Comparison of ENCODE assay signal across 8 cellular contexts in the genomic region with DNA sequence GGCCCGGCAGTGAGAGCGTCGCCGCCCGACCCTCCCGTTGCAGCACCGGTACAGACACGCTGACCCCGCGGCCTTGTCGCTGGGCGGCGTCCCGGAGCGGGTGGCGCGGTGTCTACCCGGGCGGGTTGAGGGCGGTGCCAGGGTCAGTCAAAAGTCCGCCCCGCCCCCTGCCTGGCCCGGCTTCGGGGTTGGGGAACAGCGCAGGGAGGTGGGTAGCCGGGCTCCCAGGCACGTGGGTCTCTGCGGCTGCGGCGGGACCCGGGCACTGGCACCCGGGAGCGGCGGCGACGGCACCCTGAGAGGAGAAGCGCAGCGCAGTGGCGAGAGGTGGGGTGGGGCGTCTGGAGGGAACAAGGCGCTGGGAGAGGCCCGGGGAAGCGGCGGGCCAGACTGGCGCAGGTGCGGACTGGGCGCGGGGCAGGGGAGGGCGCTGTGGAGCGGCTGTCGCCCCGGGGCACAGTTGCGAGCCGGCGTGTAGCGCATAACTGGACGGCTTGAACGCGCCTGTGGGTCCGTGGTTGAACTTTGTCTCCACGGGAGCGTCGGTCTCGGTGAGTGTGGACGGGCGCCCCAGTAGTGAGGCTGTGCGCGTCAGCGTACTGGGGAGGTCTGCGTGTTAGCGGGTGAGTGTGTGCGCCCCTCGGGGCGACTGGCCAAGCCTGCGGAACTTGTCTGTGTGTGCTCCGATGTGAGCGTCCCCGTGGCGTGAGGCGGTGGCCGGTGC. TPM values are rescaled to one million over a fixed set of nuclear protein-coding genes. Genes with fewer than 3 reads are reported as not detected.
DNase-seq lines count a peak whose midpoint lies in the region; ATAC-seq and TF ChIP-seq lines count a peak whose summit lies in the region.

A gene (plus strand): TSS at position 176 of the 724 bp plus-strand sequence. CDS start 15,879 bp downstream, outside the sequence.

- H3K9me3 Mint-ChIP-seq in activated CD4-positive, alpha-beta T cell treated with anti-CD3 and anti-CD28 coated beads for 36 hours (ENCODE audit: low read depth), result no peaks in the 10 kb centered on the region
- no peaks in the 10 kb centered on the region for H3K9me3 Mint-ChIP-seq in activated naive CD4-positive, alpha-beta T cell treated with anti-CD3 and anti-CD28 coated beads, Interleukin-2, amount 10 ng/mL, durations not matched to agents 7 days and 5 days
- no peaks in the 10 kb centered on the region for H3K9me3 Mint-ChIP-seq in progenitor cell of endocrine pancreas (ENCODE audit: low read depth)

- TF ChIP-seq CTCF in left ventricle myocardium inferior (IDR thresholded peaks at IDR 0.05; ENCODE audit: borderline replicate concordance) (peak; percentile 68), progenitor cell of endocrine pancreas (IDR thresholded peaks at IDR 0.05; ENCODE audit: unreplicated experiment) (peak; percentile 73)

- peaks cover 5% of the 10 kb centered on the region for H3K4me1 Mint-ChIP-seq in activated CD4-positive, alpha-beta T cell treated with anti-CD3 and anti-CD28 coated beads for 36 hours
- peaks cover 6% of the 10 kb centered on the region for H3K4me1 Mint-ChIP-seq in activated naive CD4-positive, alpha-beta T cell treated with anti-CD3 and anti-CD28 coated beads, Interleukin-2, amount 10 ng/mL, durations not matched to agents 7 days and 5 days
- peaks cover 11% of the 10 kb centered on the region for H3K4me1 Mint-ChIP-seq in progenitor cell of endocrine pancreas (ENCODE audit: low read depth)

- H3K4me3 Mint-ChIP-seq in activated CD4-positive, alpha-beta T cell treated with anti-CD3 and anti-CD28 coated beads for 36 hours, result peak within 1 kb of the TSS; percentile 42
- H3K4me3 Mint-ChIP-seq in activated naive CD4-positive, alpha-beta T cell treated with anti-CD3 and anti-CD28 coated beads, Interleukin-2, amount 10 ng/mL, durations not matched to agents 7 days and 5 days, result peak within 1 kb of the TSS; percentile 41
- peak within 1 kb of the TSS; percentile 72 for H3K4me3 Mint-ChIP-seq in progenitor cell of endocrine pancreas (ENCODE audit: low read depth)

- no peaks in the 10 kb centered on the region for H3K9me3 ChIP-seq in left ventricle myocardium inferior (replicated peaks)

- peaks cover 21% of the 10 kb centered on the region for H3K27me3 Mint-ChIP-seq in activated CD4-positive, alpha-beta T cell treated with anti-CD3 and anti-CD28 coated beads for 36 hours
- peaks cover 76% of the 10 kb centered on the region for H3K27me3 Mint-ChIP-seq in activated naive CD4-positive, alpha-beta T cell treated with anti-CD3 and anti-CD28 coated beads, Interleukin-2, amount 10 ng/mL, durations not matched to agents 7 days and 5 days
- peaks cover 53% of the 10 kb centered on the region for H3K27me3 Mint-ChIP-seq in progenitor cell of endocrine pancreas

- no peaks in the 10 kb centered on the region for H3K36me3 Mint-ChIP-seq in activated CD4-positive, alpha-beta T cell treated with anti-CD3 and anti-CD28 coated beads for 36 hours (ENCODE audit: low read depth)
- H3K36me3 Mint-ChIP-seq in activated naive CD4-positive, alpha-beta T cell treated with anti-CD3 and anti-CD28 coated beads, Interleukin-2, amount 10 ng/mL, durations not matched to agents 7 days and 5 days, result no peaks in the 10 kb centered on the region
- no peaks in the 10 kb centered on the region for H3K36me3 Mint-ChIP-seq in progenitor cell of endocrine pancreas (ENCODE audit: insufficient read depth)

- intact Hi-C loops in activated CD4-positive, alpha-beta T cell treated with anti-CD3 and anti-CD28 coated beads for 36 hours (cut with DNase I, micrococcal nuclease), result no loop called here
- intact Hi-C loops in left ventricle myocardium inferior (cut with micrococcal nuclease), result no loop called here

- peak; percentile 95 for ATAC-seq in activated CD4-positive, alpha-beta T cell treated with anti-CD3 and anti-CD28 coated beads for 36 hours
- ATAC-seq in HG02678 (IDR thresholded peaks at IDR 0.05; ENCODE audit: unreplicated experiment), result no peak

- no peaks in the 10 kb centered on the region for H3K36me3 ChIP-seq in left ventricle myocardium inferior

- no peaks in the 10 kb centered on the region for H3K27me3 ChIP-seq in left ventricle myocardium inferior (ENCODE audit: low read depth)

- DNase-seq in activated CD4-positive, alpha-beta T cell treated with anti-CD3 and anti-CD28 coated beads for 36 hours, result peak; percentile 71
- no peak for DNase-seq in activated CD4-positive, alpha-beta T cell treated with anti-CD3 and anti-CD28 coated beads for 1 hour
- DNase-seq in NCI-H510A treated with DMSO at 0.1 percent for 48 hours (lab: John Stamatoyannopoulos, UW), result peak; percentile 77
- peak; percentile 59 for DNase-seq in activated naive CD4-positive, alpha-beta T cell treated with anti-CD3 and anti-CD28 coated beads, Interleukin-2, amount 10 ng/mL, durations not matched to agents 7 days and 5 days
- peak; percentile 88 for DNase-seq in left ventricle myocardium inferior
- peak; percentile 57 for DNase-seq in progenitor cell of endocrine pancreas (ENCODE audit: low spot score, unreplicated experiment)
- DNase-seq in OCI-M2 (lab: John Stamatoyannopoulos, UW; ENCODE audit: unreplicated experiment), result no peak

- no peak within 1 kb of the TSS for H3K27ac Mint-ChIP-seq in activated CD4-positive, alpha-beta T cell treated with anti-CD3 and anti-CD28 coated beads for 36 hours
- H3K27ac Mint-ChIP-seq in activated naive CD4-positive, alpha-beta T cell treated with anti-CD3 and anti-CD28 coated beads, Interleukin-2, amount 10 ng/mL, durations not matched to agents 7 days and 5 days, result no peak within 1 kb of the TSS
- H3K27ac Mint-ChIP-seq in progenitor cell of endocrine pancreas, result peak within 1 kb of the TSS; percentile 62

- peaks cover 52% of the 10 kb centered on the region for H3K4me1 ChIP-seq in left ventricle myocardium inferior

- CTCF ChIA-PET in activated CD4-positive, alpha-beta T cell treated with anti-CD3 and anti-CD28 coated beads for 36 hours (lab: Charles Lee), result interaction anchor here (0.6 to 1.9 kb wide), 2 partner anchors 18 to 378 kb away, joined by 3 to 7 read pairs; no protein-coding TSS in a partner anchor
- CTCF ChIA-PET in activated naive CD4-positive, alpha-beta T cell treated with anti-CD3 and anti-CD28 coated beads, Interleukin-2, amount 10 ng/mL, durations not matched to agents 7 days and 5 days (lab: Charles Lee), result interaction anchor here (0.9 to 2.3 kb wide), 6 partner anchors 12 to 116 kb away, joined by 3 to 12 read pairs (median 4); no protein-coding TSS in a partner anchor

- H3K27ac ChIP-seq in left ventricle myocardium inferior (replicated peaks), result peak within 1 kb of the TSS; percentile 90

- POLR2A ChIA-PET in activated CD4-positive, alpha-beta T cell treated with anti-CD3 and anti-CD28 coated beads for 36 hours (lab: Charles Lee), result no interaction called here

- H3K4me3 ChIP-seq in left ventricle myocardium inferior, result peak within 1 kb of the TSS; percentile 76

RNA-seq across cellular contexts. Expression of the gene that starts here (rescaled TPM):
- not detected for total RNA-seq in activated CD4-positive, alpha-beta T cell treated with anti-CD3 and anti-CD28 coated beads for 36 hours
- total RNA-seq in left ventricle myocardium inferior (19.8 TPM), progenitor cell of endocrine pancreas (0.55 and 0.96 TPM in 2 replicates)

Comparison
In these comparisons a context has a peak if more than half of its experiments do, and no peak if none do; other contexts are left out.
1. RNA of the gene that starts here (total RNA-seq): 19.8 TPM in left ventricle myocardium inferior (single experiment); 0.55 to 0.96 TPM in progenitor cell of endocrine pancreas and not detected in activated CD4-positive, alpha-beta T cell treated with anti-CD3 and anti-CD28 coated beads for 36 hours; every median in the first group is over 10 times any median in the second.
2. Peak in DNase-seq and ATAC-seq in activated CD4-positive, alpha-beta T cell treated with anti-CD3 and anti-CD28 coated beads for 36 hours; RNA of the gene not detected or under 1 TPM.
3. Peak in DNase-seq in progenitor cell of endocrine pancreas; RNA of the gene not detected or under 1 TPM.
4. DNase-seq: peak in NCI-H510A treated with DMSO at 0.1 percent for 48 hours (single experiment), activated naive CD4-positive, alpha-beta T cell treated with anti-CD3 and anti-CD28 coated beads, Interleukin-2, amount 10 ng/mL, durations not matched to agents 7 days and 5 days (single experiment) and left ventricle myocardium inferior (single experiment); none in activated CD4-positive, alpha-beta T cell treated with anti-CD3 and anti-CD28 coated beads for 1 hour (single experiment) and OCI-M2 (single experiment).
5. Peak in every context shown above with its lines, with median percentiles within 50 percentile points of each other: H3K4me3 Mint-ChIP-seq.